9 cellular contexts compared by ENCODE assay signal in genomic region chr14:72613196-72613974, GRCh38.
DNase-seq lines count a peak whose midpoint lies in the region; ATAC-seq and TF ChIP-seq lines count a peak whose summit lies in the region.
"Had no signal": no experiment of that assay in that cellular context is flagged by ENCODE, and none has a peak within 500 bp of the region (broad histone marks: within the 10 kb centered on the region; RNA-seq: fewer than 3 reads in every experiment).

No MANE protein-coding gene starts in this region.

- DNase-seq in NB4 (ENCODE audit: low read depth) (peak; percentile 52), erythroblast (lab: John Stamatoyannopoulos, UW) (peak; percentile 6 to 14), myocyte (ENCODE audit: low read depth) (peak; percentile 70), NCI-H1048 (lab: John Stamatoyannopoulos, UW) (no peak), NCI-H1930 (lab: John Stamatoyannopoulos, UW) (no peak), putamen (ENCODE audit: low spot score) (no peak)

- H3K9ac ChIP-seq in BLaER1 = peak overlapping the region; percentile 17; the same call in 1 of the 2 replicates

- H3K4me2 ChIP-seq in BLaER1 = peak overlapping the region; percentile 85

- no peaks in the 10 kb centered on the region for H3K27me3 ChIP-seq in BLaER1

- H3K4me1 ChIP-seq in BLaER1 = peaks cover 70% of the 10 kb centered on the region

- TF ChIP-seq POLR2A in NB4 (IDR thresholded peaks at IDR 0.05; ENCODE audit: extremely low read depth, insufficient read length) = no peak
- TF ChIP-seq POLR2A in erythroblast (IDR thresholded peaks at IDR 0.05; ENCODE audit: low read length) = no peak

- peak overlapping the region; percentile 51 for H3K27ac ChIP-seq in BLaER1

- no peak for ATAC-seq in HG02759 (IDR thresholded peaks at IDR 0.05; ENCODE audit: unreplicated experiment)
- ATAC-seq: CD8-positive, alpha-beta T cell had no signal

- H3K4me3 ChIP-seq in BLaER1 (no peak overlapping the region), NB4 (ENCODE audit: low read depth, low read length) (no peak overlapping the region)

- H3K9me3 ChIP-seq in BLaER1 = no peaks in the 10 kb centered on the region

- no peaks in the 10 kb centered on the region for H3K36me3 ChIP-seq in BLaER1

- no peaks in the 10 kb centered on the region for H4K20me1 ChIP-seq in BLaER1

- no peak for TF ChIP-seq CTCF in NB4 (IDR thresholded peaks at IDR 0.05; ENCODE audit: low read depth, low read length)

Comparison
In these comparisons a context has a peak if more than half of its experiments do, and no peak if none do; other contexts are left out.
1. DNase-seq: peak in NB4 (single experiment), erythroblast (2 of 2) and myocyte (single experiment); none in NCI-H1048 (single experiment), NCI-H1930 (0 of 2) and putamen (single experiment).